Comparison of ENCODE assay signal across 5 cellular contexts in the genomic region with DNA sequence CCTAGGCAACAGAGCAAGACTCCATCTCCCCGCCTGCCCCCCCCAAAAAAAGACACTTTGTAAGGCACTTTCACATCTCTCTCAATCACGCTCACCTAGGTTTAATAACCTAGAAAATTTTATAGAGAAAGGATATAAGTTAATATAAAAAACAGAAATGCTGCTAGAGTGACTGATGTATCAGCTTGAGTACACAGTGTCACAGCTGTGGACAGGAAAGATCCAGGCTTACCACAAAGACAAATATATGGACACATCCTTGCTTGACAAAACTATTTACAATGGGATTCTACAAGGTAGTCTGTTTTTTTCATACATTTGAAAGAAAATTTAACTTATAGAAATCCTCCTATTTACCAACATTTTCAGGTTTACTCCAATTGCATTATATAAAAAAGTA.
"Had no signal": no experiment of that assay in that cellular context is flagged by ENCODE, and none has a peak within 500 bp of the region (broad histone marks: within the 10 kb centered on the region; RNA-seq: fewer than 3 reads in every experiment).

No MANE protein-coding gene starts in this region.

- H2AFZ ChIP-seq: GM23338 had no signal

- H3K36me3 Mint-ChIP-seq: IgD-negative memory B cell had no signal

- H3K4me3 ChIP-seq: GM23338 had no signal

- ATAC-seq: GM23338 had no signal

- H3K4me1 Mint-ChIP-seq: IgD-negative memory B cell had no signal

- H3K4me2 ChIP-seq: GM23338 had no signal

- H3K4me3 Mint-ChIP-seq: GM23338, H9, IgD-negative memory B cell had no signal

- H3K9me3 Mint-ChIP-seq: GM23338, H9, IgD-negative memory B cell had no signal

- DNase-seq: H9, HCEC 1CT, KG1 had no signal

- H3K27ac Mint-ChIP-seq: GM23338, H9, IgD-negative memory B cell had no signal
